1 cellular context compared by ENCODE assay signal in the genomic region with DNA sequence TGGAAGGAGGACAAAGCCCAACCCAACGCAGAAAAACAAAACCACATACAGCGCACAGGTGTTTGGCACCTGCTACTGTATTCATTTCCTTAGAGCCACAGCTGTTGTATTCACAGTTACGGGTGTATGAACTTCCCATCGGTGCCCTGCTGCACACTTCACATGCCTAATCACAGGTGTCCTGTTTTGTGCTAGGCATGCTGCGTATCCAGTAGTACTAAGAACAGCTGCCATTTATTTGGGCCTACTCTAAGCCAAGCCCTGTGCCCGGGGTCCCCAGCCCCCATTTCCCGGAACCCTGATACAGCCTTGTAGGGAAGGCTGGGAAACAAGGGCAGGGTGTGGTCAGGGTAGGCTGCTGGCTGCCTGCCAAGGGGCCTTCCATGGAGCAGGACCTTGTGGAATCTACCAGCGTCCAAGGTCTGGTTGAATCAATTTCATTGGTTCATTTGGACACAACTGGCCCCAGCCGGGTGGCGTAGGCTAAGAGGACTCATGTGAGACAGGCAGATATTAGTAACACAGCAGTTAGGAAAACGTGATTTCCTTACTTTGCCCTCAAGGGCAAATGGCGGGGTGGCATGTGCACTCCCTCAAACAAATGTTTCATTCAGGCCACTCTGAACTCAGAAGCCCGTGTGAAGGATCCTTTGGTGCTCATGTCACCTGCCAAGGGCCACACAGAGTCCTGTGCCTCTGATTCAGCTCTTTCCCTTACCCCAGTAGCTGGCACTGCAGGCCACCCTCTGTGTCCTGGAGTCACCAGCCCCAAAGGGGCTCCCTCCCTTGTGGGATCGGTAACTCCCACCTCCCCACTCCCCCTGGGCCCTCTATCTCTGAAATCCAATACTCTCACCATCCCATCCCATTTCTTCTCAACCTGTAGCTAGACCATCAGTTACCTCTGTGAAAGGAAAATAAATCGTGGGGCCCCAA.
TF ChIP-seq lines count a peak whose summit lies in the region.

No MANE protein-coding gene starts in this region.

TF ChIP-seq in liver, 16 proteins besides CTCF, POLR2A, EP300 and RAD21 (continued from another document):
- TF ChIP-seq, protein P1, sequence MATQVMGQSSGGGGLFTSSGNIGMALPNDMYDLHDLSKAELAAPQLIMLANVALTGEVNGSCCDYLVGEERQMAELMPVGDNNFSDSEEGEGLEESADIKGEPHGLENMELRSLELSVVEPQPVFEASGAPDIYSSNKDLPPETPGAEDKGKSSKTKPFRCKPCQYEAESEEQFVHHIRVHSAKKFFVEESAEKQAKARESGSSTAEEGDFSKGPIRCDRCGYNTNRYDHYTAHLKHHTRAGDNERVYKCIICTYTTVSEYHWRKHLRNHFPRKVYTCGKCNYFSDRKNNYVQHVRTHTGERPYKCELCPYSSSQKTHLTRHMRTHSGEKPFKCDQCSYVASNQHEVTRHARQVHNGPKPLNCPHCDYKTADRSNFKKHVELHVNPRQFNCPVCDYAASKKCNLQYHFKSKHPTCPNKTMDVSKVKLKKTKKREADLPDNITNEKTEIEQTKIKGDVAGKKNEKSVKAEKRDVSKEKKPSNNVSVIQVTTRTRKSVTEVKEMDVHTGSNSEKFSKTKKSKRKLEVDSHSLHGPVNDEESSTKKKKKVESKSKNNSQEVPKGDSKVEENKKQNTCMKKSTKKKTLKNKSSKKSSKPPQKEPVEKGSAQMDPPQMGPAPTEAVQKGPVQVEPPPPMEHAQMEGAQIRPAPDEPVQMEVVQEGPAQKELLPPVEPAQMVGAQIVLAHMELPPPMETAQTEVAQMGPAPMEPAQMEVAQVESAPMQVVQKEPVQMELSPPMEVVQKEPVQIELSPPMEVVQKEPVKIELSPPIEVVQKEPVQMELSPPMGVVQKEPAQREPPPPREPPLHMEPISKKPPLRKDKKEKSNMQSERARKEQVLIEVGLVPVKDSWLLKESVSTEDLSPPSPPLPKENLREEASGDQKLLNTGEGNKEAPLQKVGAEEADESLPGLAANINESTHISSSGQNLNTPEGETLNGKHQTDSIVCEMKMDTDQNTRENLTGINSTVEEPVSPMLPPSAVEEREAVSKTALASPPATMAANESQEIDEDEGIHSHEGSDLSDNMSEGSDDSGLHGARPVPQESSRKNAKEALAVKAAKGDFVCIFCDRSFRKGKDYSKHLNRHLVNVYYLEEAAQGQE (IDR thresholded peaks at IDR 0.05) = no peak
- TF ChIP-seq JUND (IDR thresholded peaks at IDR 0.05) = no peak
- no peak for TF ChIP-seq GABPA (IDR thresholded peaks at IDR 0.05 in 1 of 2, conservative IDR thresholded peaks at IDR 0.05 in 1 of 2)
